Comparison of ENCODE assay signal across 20 cellular contexts in the genomic region with DNA sequence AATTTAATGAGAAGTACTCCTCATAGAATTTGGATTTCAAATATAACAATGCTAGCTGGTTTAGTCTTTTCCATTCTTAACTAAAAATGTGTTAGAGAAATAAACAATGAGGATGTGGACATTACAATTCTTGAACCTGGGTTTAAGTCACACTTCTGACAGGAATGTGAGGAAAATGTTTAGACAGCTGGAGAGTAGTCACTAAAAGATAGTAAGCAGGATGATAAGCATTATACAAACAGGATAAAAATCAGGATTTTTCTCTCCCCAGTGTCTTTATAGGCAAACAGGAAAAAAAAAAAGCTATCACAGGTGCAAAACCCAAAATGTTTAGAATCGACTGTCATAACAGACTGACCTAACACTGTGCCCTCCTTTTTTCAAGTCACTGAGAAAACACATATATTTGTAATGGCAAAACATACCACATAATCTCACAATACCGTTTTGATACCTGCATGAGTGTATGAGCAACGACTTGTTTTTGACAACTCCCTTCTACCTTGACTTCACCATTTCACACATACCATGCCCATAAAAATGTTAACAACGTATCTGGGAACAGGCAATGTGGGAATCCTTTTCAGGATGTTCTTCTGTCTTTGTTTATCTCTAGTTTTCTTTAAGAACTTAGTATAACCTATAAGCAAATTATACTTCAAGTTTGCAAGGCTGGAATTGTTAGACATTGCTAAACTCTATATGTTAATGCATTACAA.
"Had no signal": no experiment of that assay in that cellular context is flagged by ENCODE, and none has a peak within 500 bp of the region (broad histone marks: within the 10 kb centered on the region; RNA-seq: fewer than 3 reads in every experiment).

No MANE protein-coding gene starts in this region.

- H3K4me1 Mint-ChIP-seq: activated naive CD8-positive, alpha-beta T cell treated with anti-CD3 and anti-CD28 coated beads, Interleukin-2, amount 50 U/mL, for 24 hours had no signal

- H3K27me3 Mint-ChIP-seq: activated naive CD8-positive, alpha-beta T cell treated with anti-CD3 and anti-CD28 coated beads, Interleukin-2, amount 50 U/mL, for 24 hours; stimulated activated naive B cell treated with anti-CD40 and anti-IgM and Interleukin-4, amounts not matched to agents 10 μg/mL and 1 μg/mL and 100 μg/mL, for 72 hours had no signal

- H3K4me3 ChIP-seq: gastrocnemius medialis, heart right ventricle, right lobe of liver, SK-N-MC, tibial nerve had no signal

- H3K27me3 ChIP-seq: gastrocnemius medialis, heart right ventricle, right lobe of liver, tibial nerve had no signal

- H3K9me3 ChIP-seq: gastrocnemius medialis had no signal

- ATAC-seq: activated naive CD8-positive, alpha-beta T cell treated with anti-CD3 and anti-CD28 coated beads, Interleukin-2, amount 50 U/mL, for 24 hours; esophagus mucosa; gastrocnemius medialis; heart right ventricle; left ventricle myocardium superior; right lobe of liver; stimulated activated naive B cell treated with anti-CD40 and anti-IgM and Interleukin-4, amounts not matched to agents 10 μg/mL and 1 μg/mL and 100 μg/mL, for 72 hours had no signal

- H3K27ac Mint-ChIP-seq: activated naive CD8-positive, alpha-beta T cell treated with anti-CD3 and anti-CD28 coated beads, Interleukin-2, amount 50 U/mL, for 24 hours; activated T-helper 1 cell treated with anti-CD3 and anti-CD28 coated beads, Interleukin-12 subunit alpha, Interleukin-12 subunit beta, Interleukin-2, Interleukin-4 antibody, amounts not matched to agents 30 ng/mL and 10 ng/mL and 1 ng/mL, durations not matched to agents 14 hours and 24 hours and 36 hours; mesothelial cell of epicardium; stimulated activated naive B cell treated with anti-CD40 and anti-IgM and Interleukin-4, amounts not matched to agents 10 μg/mL and 1 μg/mL and 100 μg/mL, for 72 hours had no signal

- H3K4me1 ChIP-seq: gastrocnemius medialis, right lobe of liver had no signal

- H3K36me3 ChIP-seq: gastrocnemius medialis, heart right ventricle, right lobe of liver, tibial nerve had no signal

- DNase-seq: activated CD4-positive, alpha-beta T cell treated with anti-CD3 and anti-CD28 coated beads for 4 hours; activated naive CD4-positive, alpha-beta T cell; activated naive CD8-positive, alpha-beta T cell treated with anti-CD3 and anti-CD28 coated beads, Interleukin-2, amount 50 U/mL, for 24 hours; central memory CD4-positive, alpha-beta T cell; cortex of kidney; effector memory CD4-positive, alpha-beta T cell; gastrocnemius medialis; heart right ventricle; left ventricle myocardium superior; posterior cingulate gyrus; right lobe of liver; stimulated activated CD4-positive, alpha-beta T cell treated with anti-CD3 and anti-CD28 coated beads, Interleukin-2, amount 100 ng/mL, for 24 hours; stimulated activated naive B cell treated with anti-CD40 and anti-IgM and Interleukin-4, amounts not matched to agents 10 μg/mL and 1 μg/mL and 100 μg/mL, for 72 hours; T-helper 1 cell had no signal

- H3K27ac ChIP-seq: gastrocnemius medialis, heart right ventricle, right lobe of liver, SK-N-MC, tibial nerve, VCaP had no signal

- H3K4me3 Mint-ChIP-seq: activated naive CD8-positive, alpha-beta T cell treated with anti-CD3 and anti-CD28 coated beads, Interleukin-2, amount 50 U/mL, for 24 hours; activated T-helper 1 cell treated with anti-CD3 and anti-CD28 coated beads, Interleukin-12 subunit alpha, Interleukin-12 subunit beta, Interleukin-2, Interleukin-4 antibody, amounts not matched to agents 30 ng/mL and 10 ng/mL and 1 ng/mL, durations not matched to agents 14 hours and 24 hours and 36 hours; mesothelial cell of epicardium; stimulated activated naive B cell treated with anti-CD40 and anti-IgM and Interleukin-4, amounts not matched to agents 10 μg/mL and 1 μg/mL and 100 μg/mL, for 72 hours had no signal
